In genomic region chr1:10969267-10969970, GRCh38 we compare ENCODE assay signal across 1 cellular context.
TF ChIP-seq lines count a peak whose summit lies in the region.

No MANE protein-coding gene starts in this region.

TF ChIP-seq in GM23338, 12 proteins besides CTCF, POLR2A, EP300 and RAD21 (continued from another document):
- TF ChIP-seq ETS1 (IDR thresholded peaks at IDR 0.05) (no peak), EZH2phosphoT487 (IDR thresholded peaks at IDR 0.05; ENCODE audit: unreplicated experiment) (no peak), ZNF462 (CRISPR knock-in tag; IDR thresholded peaks at IDR 0.05) (no peak), JUNB (IDR thresholded peaks at IDR 0.05; ENCODE audit: unreplicated experiment) (no peak), CREB1 (CRISPR knock-in tag; IDR thresholded peaks at IDR 0.05; ENCODE audit: low read depth) (no peak), ZNF331 (CRISPR knock-in tag; IDR thresholded peaks at IDR 0.05; ENCODE audit: low read depth) (no peak), EZH2 (IDR thresholded peaks at IDR 0.05; ENCODE audit: low read depth, unreplicated experiment) (no peak), STAT1 (IDR thresholded peaks at IDR 0.05; ENCODE audit: unreplicated experiment) (no peak)
